Comparison of ENCODE assay signal across 14 cellular contexts in the genomic region with DNA sequence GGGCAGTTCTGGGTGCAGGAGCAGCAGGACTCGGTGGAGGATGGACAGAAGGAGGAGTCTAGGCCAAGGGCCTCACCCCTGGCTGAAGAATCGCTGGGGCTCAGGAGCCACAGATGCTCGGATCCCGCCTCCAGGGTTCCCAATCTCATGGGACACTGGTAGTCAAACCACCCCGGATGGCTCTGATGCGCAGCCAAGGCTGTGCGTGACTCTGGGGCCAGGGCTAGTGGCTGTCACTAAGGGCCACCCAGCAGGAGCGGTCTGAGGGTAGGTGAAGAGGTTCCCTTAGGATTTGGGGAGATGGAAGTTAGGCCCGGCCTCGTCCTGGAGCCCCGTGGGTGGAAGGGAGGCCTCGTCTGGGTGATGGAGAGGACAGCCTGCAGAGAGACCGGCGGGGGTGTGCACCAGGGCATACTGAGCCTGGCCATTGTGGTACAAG.
"Had no signal": no experiment of that assay in that cellular context is flagged by ENCODE, and none has a peak within 500 bp of the region (broad histone marks: within the 10 kb centered on the region; RNA-seq: fewer than 3 reads in every experiment).

No MANE protein-coding gene starts in this region.

- H3K27ac ChIP-seq: psoas muscle, right lobe of liver, SJCRH30, tibial nerve had no signal

- H3K27me3 Mint-ChIP-seq: activated B cell treated with CpG ODN at 0.5 μM for 24 hours; activated CD4-positive, alpha-beta T cell treated with anti-CD3 and anti-CD28 coated beads, Interleukin-2, amount 10 ng/mL, durations not matched to agents 24 days and 14 days; natural killer cell treated with Interleukin-12 subunit alpha and Interleukin-12 subunit beta and Interleukin-15 and Interleukin-18, amount 100 ng/mL, for 72 hours; T-helper 17 cell had no signal

- H3K9me3 ChIP-seq: psoas muscle, right lobe of liver, SJCRH30, tibial nerve had no signal

- H3K36me3 Mint-ChIP-seq: natural killer cell treated with Interleukin-12 subunit alpha and Interleukin-12 subunit beta and Interleukin-15 and Interleukin-18, amount 100 ng/mL, for 72 hours had no signal

- H3K27me3 ChIP-seq: right lobe of liver, SJCRH30, tibial nerve had no signal

- H3K27ac Mint-ChIP-seq: activated B cell treated with CpG ODN at 0.5 μM for 24 hours; activated CD4-positive, alpha-beta T cell treated with anti-CD3 and anti-CD28 coated beads, Interleukin-2, amount 10 ng/mL, durations not matched to agents 24 days and 14 days; activated CD8-positive, alpha-beta T cell treated with anti-CD3 and anti-CD28 coated beads, Interleukin-2, amount 10 ng/mL, durations not matched to agents 7 days and 5 days; activated naive CD4-positive, alpha-beta T cell treated with anti-CD3 and anti-CD28 coated beads for 36 hours; T-helper 17 cell had no signal

- ATAC-seq: activated CD8-positive, alpha-beta T cell treated with anti-CD3 and anti-CD28 coated beads, Interleukin-2, amount 10 ng/mL, durations not matched to agents 7 days and 5 days; left lobe of liver; right lobe of liver; T-helper 17 cell had no signal

- H3K4me1 ChIP-seq: psoas muscle, right lobe of liver, SJCRH30, tibial nerve had no signal

- H3K4me3 ChIP-seq: psoas muscle, right lobe of liver, SJCRH30, tibial nerve had no signal

- H3K4me3 Mint-ChIP-seq: activated B cell treated with CpG ODN at 0.5 μM for 24 hours; activated CD4-positive, alpha-beta T cell treated with anti-CD3 and anti-CD28 coated beads, Interleukin-2, amount 10 ng/mL, durations not matched to agents 24 days and 14 days; activated CD8-positive, alpha-beta T cell treated with anti-CD3 and anti-CD28 coated beads, Interleukin-2, amount 10 ng/mL, durations not matched to agents 7 days and 5 days; activated naive CD4-positive, alpha-beta T cell treated with anti-CD3 and anti-CD28 coated beads for 36 hours; natural killer cell treated with Interleukin-12 subunit alpha and Interleukin-12 subunit beta and Interleukin-15 and Interleukin-18, amount 100 ng/mL, for 72 hours; T-helper 17 cell had no signal

- H3K9me3 Mint-ChIP-seq: activated B cell treated with CpG ODN at 0.5 μM for 24 hours; activated CD4-positive, alpha-beta T cell treated with anti-CD3 and anti-CD28 coated beads, Interleukin-2, amount 10 ng/mL, durations not matched to agents 24 days and 14 days; activated naive CD4-positive, alpha-beta T cell treated with anti-CD3 and anti-CD28 coated beads for 36 hours; natural killer cell treated with Interleukin-12 subunit alpha and Interleukin-12 subunit beta and Interleukin-15 and Interleukin-18, amount 100 ng/mL, for 72 hours had no signal

- H3K36me3 ChIP-seq: SJCRH30 had no signal

- DNase-seq: activated B cell treated with CpG ODN at 0.5 μM for 24 hours; activated CD4-positive, alpha-beta T cell treated with anti-CD3 and anti-CD28 coated beads, Interleukin-2, amount 10 ng/mL, durations not matched to agents 24 days and 14 days; activated CD8-positive, alpha-beta T cell treated with anti-CD3 and anti-CD28 coated beads, Interleukin-2, amount 10 ng/mL, durations not matched to agents 7 days and 5 days; activated naive CD4-positive, alpha-beta T cell treated with anti-CD3 and anti-CD28 coated beads for 36 hours; mesendoderm; psoas muscle; SJCRH30; stimulated activated CD4-positive, alpha-beta T cell treated with anti-CD3 and anti-CD28 coated beads, Interleukin-1b, Interleukin-23, amount 100 ng/mL, for 48 hours; substantia nigra; T-helper 17 cell had no signal
